8 cellular contexts compared by ENCODE assay signal in genomic region chr16:53346-54236, GRCh38. TPM values are rescaled to one million over a fixed set of nuclear protein-coding genes. Genes with fewer than 3 reads are reported as not detected.
DNase-seq lines count a peak whose midpoint lies in the region; TF ChIP-seq lines count a peak whose summit lies in the region.

Gene POLR3K (minus strand): TSS chr16:53608. CDS start chr16:53586, 22 bp downstream.
Gene SNRNP25 (plus strand): TSS chr16:53828. CDS start chr16:54017, 189 bp downstream.

- H3K79me1 ChIP-seq in mesenchymal stem cell (replicated peaks; ENCODE audit: low read length, poor library complexity, severe bottlenecking) = peaks cover 16% of the 10 kb centered on the region

- peaks cover 10% of the 10 kb centered on the region for H3K36me3 ChIP-seq in effector memory CD4-positive, alpha-beta T cell (ENCODE audit: control insufficient read depth, insufficient read depth, low read length)
- H3K36me3 ChIP-seq in mesenchymal stem cell (ENCODE audit: control insufficient read depth in 1 of 2, insufficient read depth in 2 of 2, low read depth in 1 of 2, low read length in 2 of 2) = peaks cover 43% of the 10 kb centered on the region in 2 experiments

- no peaks in the 10 kb centered on the region for H3K27me3 ChIP-seq in effector memory CD4-positive, alpha-beta T cell (replicated peaks; ENCODE audit: control insufficient read depth, insufficient read depth, low read length, poor library complexity, severe bottlenecking)
- no peaks in the 10 kb centered on the region for H3K27me3 ChIP-seq in mesenchymal stem cell (ENCODE audit: control insufficient read depth in 1 of 2, insufficient read depth in 1 of 2, low read length in 2 of 2)

- peak within 1 kb of the TSS in 1 of 2 experiments; percentile 34 for H3K23ac ChIP-seq in mesenchymal stem cell (ENCODE audit: low read length in 2 of 2)

- H3K27ac ChIP-seq in effector memory CD4-positive, alpha-beta T cell (ENCODE audit: insufficient read depth, low read length, poor library complexity, severe bottlenecking) = peak within 1 kb of the TSS; percentile 61
- H3K27ac ChIP-seq in mesenchymal stem cell (ENCODE audit: low read length, poor library complexity, severe bottlenecking) = peak within 1 kb of the TSS; percentile 64

- H3K4ac ChIP-seq in mesenchymal stem cell (ENCODE audit: low read depth in 1 of 2, low read length in 2 of 2) = peak within 1 kb of the TSS in 1 of 2 experiments; percentile 54

- peak within 1 kb of the TSS; percentile 85 for H3K9ac ChIP-seq in mesenchymal stem cell (ENCODE audit: low read length)

- peak within 1 kb of the TSS; percentile 65 for H3K4me3 ChIP-seq in effector memory CD4-positive, alpha-beta T cell (ENCODE audit: insufficient read depth, low read depth, low read length, poor library complexity, severe bottlenecking)
- H3K4me3 ChIP-seq in mesenchymal stem cell (ENCODE audit: insufficient read depth in 1 of 2, low read depth in 1 of 2, low read length in 2 of 2) = peak within 1 kb of the TSS; percentile 81 to 94

- no peak within 1 kb of the TSS for H2BK5ac ChIP-seq in mesenchymal stem cell (ENCODE audit: low read depth, low read length, poor library complexity, severe bottlenecking)

- H2BK12ac ChIP-seq in mesenchymal stem cell (ENCODE audit: low read length in 2 of 2) = peak within 1 kb of the TSS in 1 of 2 experiments; percentile 21

- H3K4me2 ChIP-seq in mesenchymal stem cell (ENCODE audit: low read length, poor library complexity, severe bottlenecking) = peak within 1 kb of the TSS; percentile 90

- H3K4me1 ChIP-seq in effector memory CD4-positive, alpha-beta T cell (ENCODE audit: control insufficient read depth, insufficient read depth, low read length, poor library complexity, severe bottlenecking) = peaks cover 8% of the 10 kb centered on the region
- H3K4me1 ChIP-seq in mesenchymal stem cell (ENCODE audit: control insufficient read depth, insufficient read depth, low read depth, low read length) = peaks cover 6% of the 10 kb centered on the region

- no peak within 1 kb of the TSS for H2BK15ac ChIP-seq in mesenchymal stem cell (ENCODE audit: low read depth, poor library complexity, severe bottlenecking)

- H2AK5ac ChIP-seq in mesenchymal stem cell (ENCODE audit: low read length, severe bottlenecking) = no peak within 1 kb of the TSS

- 2% methylated on average over 90 of the region's 91 CpGs for WGBS in mesenchymal stem cell

- peak within 1 kb of the TSS; percentile 54 for H2AFZ ChIP-seq in mesenchymal stem cell (ENCODE audit: low read depth, low read length)

- no peaks in the 10 kb centered on the region for H3K9me3 ChIP-seq in effector memory CD4-positive, alpha-beta T cell (ENCODE audit: control insufficient read depth, low read length)
- no peaks in the 10 kb centered on the region for H3K9me3 ChIP-seq in mesenchymal stem cell (ENCODE audit: control insufficient read depth, low read length)

- peak within 1 kb of the TSS in 1 of 2 experiments; percentile 85 for H3K14ac ChIP-seq in mesenchymal stem cell (ENCODE audit: low read length in 2 of 2)

- H3K18ac ChIP-seq in mesenchymal stem cell (ENCODE audit: low read depth in 1 of 2, low read length in 2 of 2) = peak within 1 kb of the TSS; percentile 59 to 90

- H4K91ac ChIP-seq in mesenchymal stem cell (ENCODE audit: low read length) = peak within 1 kb of the TSS; percentile 84

- DNase-seq in COLO668 (lab: John Stamatoyannopoulos, UW; ENCODE audit: unreplicated experiment) (peak; percentile 98), GM20000 (ENCODE audit: low spot score) (peak; percentile 99), HT-29 (ENCODE audit: low spot score) (peak; percentile 99), mesenchymal stem cell (peak; percentile 98)
- DNase-seq in NK-92 treated with Interleukin-12 subunit alpha and Interleukin-12 subunit beta, amount 100 ng/mL, for 24 hours (lab: John Stamatoyannopoulos, UW) = peak; percentile 97
- DNase-seq in activated CD8-positive, alpha-beta memory T cell treated with anti-CD3 and anti-CD28 coated beads for 24 hours = peak; percentile 97
- peak; percentile 96 to 98 (median 97) for DNase-seq in effector memory CD4-positive, alpha-beta T cell
- peak; percentile 96 for DNase-seq in stimulated activated CD8-positive, alpha-beta memory T cell treated with anti-CD3 and anti-CD28 coated beads, Interleukin-12 subunit alpha, Interleukin-12 subunit beta, amount 100 ng/mL, for 24 hours (ENCODE audit: extremely low read depth)

- no peak for TF ChIP-seq CTCF in GM20000 (IDR thresholded peaks at IDR 0.05; ENCODE audit: extremely low read depth, missing control alignments)

- peak within 1 kb of the TSS; percentile 77 for H4K8ac ChIP-seq in mesenchymal stem cell (ENCODE audit: low read length)

- H2BK120ac ChIP-seq in mesenchymal stem cell (ENCODE audit: low read depth, low read length) = peak within 1 kb of the TSS; percentile 29

RNA-seq across cellular contexts. Expression of gene POLR3K, which starts in this region (rescaled TPM):
- 19.8 and 26.8 TPM in 2 replicates for total RNA-seq in HT-29 (2014; rRNA removed; shearing (Covaris generic))
- polyA plus RNA-seq in mesenchymal stem cell (2013, experiment 1 of 2) = 8.4 TPM
- polyA plus RNA-seq in mesenchymal stem cell (2013, experiment 2 of 2) = 8.7 TPM

RNA-seq across cellular contexts. Expression of gene SNRNP25, which starts in this region (rescaled TPM):
- total RNA-seq in HT-29 (2014; rRNA removed; shearing (Covaris generic)) = 64.8 and 67.5 TPM in 2 replicates
- 22.6 TPM for polyA plus RNA-seq in mesenchymal stem cell (2013, experiment 1 of 2)
- 24.2 TPM for polyA plus RNA-seq in mesenchymal stem cell (2013, experiment 2 of 2)

Comparison
In these comparisons a context has a peak if more than half of its experiments do, and no peak if none do; other contexts are left out.
1. Peak in every context shown above with its lines: DNase-seq, H3K4me3 ChIP-seq and H3K27ac ChIP-seq.